In genomic region chr2:89834306-89834705, GRCh38 we compare ENCODE assay signal across 22 cellular contexts.
"Had no signal": no experiment of that assay in that cellular context is flagged by ENCODE, and none has a peak within 500 bp of the region (broad histone marks: within the 10 kb centered on the region; RNA-seq: fewer than 3 reads in every experiment).

No MANE protein-coding gene starts in this region.

- H3K27ac ChIP-seq: coronary artery, esophagus squamous epithelium, gastrocnemius medialis, heart left ventricle, hepatocyte, left lung, lower lobe of right lung had no signal

- H3K9me3 ChIP-seq: mucosa of descending colon had no signal

- ATAC-seq: effector memory CD8-positive, alpha-beta T cell; gastrocnemius medialis; heart left ventricle; left cardiac atrium; left lung; left ventricle myocardium superior; lower lobe of right lung; mucosa of descending colon; naive thymus-derived CD8-positive, alpha-beta T cell had no signal

- H3K27me3 ChIP-seq: esophagus squamous epithelium, gastrocnemius medialis, heart left ventricle, hepatocyte, left lung had no signal

- DNase-seq: effector CD8-positive, alpha-beta T cell; effector memory CD8-positive, alpha-beta T cell; endodermal cell; esophagus squamous epithelium; gastrocnemius medialis; heart left ventricle; hypothalamus; immature natural killer cell; left cardiac atrium; left lung; left ventricle myocardium superior; lower lobe of right lung; midbrain; mucosa of descending colon; naive B cell; naive thymus-derived CD8-positive, alpha-beta T cell had no signal

- H2AFZ ChIP-seq: hepatocyte had no signal

- H3K4me1 ChIP-seq: esophagus squamous epithelium, gastrocnemius medialis, heart left ventricle, left lung, lower lobe of right lung had no signal

- H3K36me3 ChIP-seq: esophagus squamous epithelium, gastrocnemius medialis, heart left ventricle, left lung, lower lobe of right lung had no signal

- H3K4me2 ChIP-seq: hepatocyte had no signal

- H3K79me2 ChIP-seq: hepatocyte had no signal

- FAIRE-seq: colon, endometrium, islet of Langerhans, keratinocyte had no signal

- H3K4me3 ChIP-seq: coronary artery, esophagus squamous epithelium, gastrocnemius medialis, heart left ventricle, hepatocyte, left lung, lower lobe of right lung, mucosa of descending colon had no signal
